13 cellular contexts compared by ENCODE assay signal in the genomic region with DNA sequence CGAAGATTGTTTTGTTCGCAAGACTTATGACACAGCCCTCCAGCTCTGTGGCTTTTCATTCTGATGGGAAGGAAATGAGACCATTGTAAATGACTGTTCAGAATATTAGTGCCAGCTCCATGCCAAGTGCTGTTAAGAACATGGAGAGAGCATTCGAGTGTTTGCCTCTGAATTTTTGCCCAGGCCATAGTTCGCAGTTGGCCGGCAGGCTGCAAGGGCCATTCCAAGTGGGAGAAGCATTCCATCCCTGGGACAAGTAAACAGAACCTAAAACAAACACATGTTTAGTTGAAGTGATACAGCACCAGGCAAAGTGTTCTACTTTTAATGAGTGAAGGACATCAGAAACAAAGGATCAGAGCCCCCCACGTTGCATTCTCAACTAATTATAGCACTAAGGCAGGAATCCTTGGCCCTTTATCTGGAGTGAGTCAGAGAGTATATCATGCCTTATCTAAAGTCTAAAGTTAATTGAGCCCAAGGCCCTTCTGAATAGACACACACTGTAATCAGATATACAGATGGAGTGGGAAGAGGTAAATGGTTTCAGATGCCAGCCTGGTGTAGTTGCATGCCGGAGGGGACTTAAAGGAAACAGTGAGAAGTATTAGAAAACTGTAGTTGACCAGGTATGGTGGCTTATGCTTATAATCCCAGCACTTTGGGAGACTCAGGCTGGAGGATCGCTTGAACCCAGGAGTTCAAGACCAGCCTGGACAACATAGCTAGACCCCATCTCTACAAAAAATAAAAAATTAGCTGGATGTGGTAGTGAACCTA. TPM values are rescaled to one million over a fixed set of nuclear protein-coding genes. Genes with fewer than 3 reads are reported as not detected.
A peak's percentile ranks its signal among the peaks of the same experiment; 100 is the strongest.
DNase-seq lines count a peak whose midpoint lies in the region; ATAC-seq and TF ChIP-seq lines count a peak whose summit lies in the region.
"Had no signal": no experiment of that assay in that cellular context is flagged by ENCODE, and none has a peak within 500 bp of the region (broad histone marks: within the 10 kb centered on the region; RNA-seq: fewer than 3 reads in every experiment).

No MANE protein-coding gene starts in this region.

- ATAC-seq in body of pancreas (peak; percentile 71), lung (ENCODE audit: insufficient read depth, low FRiP score) (peak; percentile 73), gastrocnemius medialis (no peak), HG02642 (IDR thresholded peaks at IDR 0.05; ENCODE audit: poor library complexity, unreplicated experiment) (no peak)
- ATAC-seq: foreskin keratinocyte had no signal

- peak in 1 of 7 experiments; percentile 5 for TF ChIP-seq CTCF in body of pancreas (IDR thresholded peaks at IDR 0.05)
- no peak for TF ChIP-seq CTCF in lung (IDR thresholded peaks at IDR 0.05; ENCODE audit: control extremely low read depth, extremely low read depth)
- no peak for TF ChIP-seq CTCF in gastrocnemius medialis (IDR thresholded peaks at IDR 0.05 in 4 of 5, conservative IDR thresholded peaks at IDR 0.05 in 1 of 5)

- H3K27me3 ChIP-seq in body of pancreas (no peaks in the 10 kb centered on the region), lung (ENCODE audit: control insufficient read depth, insufficient read depth) (no peaks in the 10 kb centered on the region), gastrocnemius medialis (no peaks in the 10 kb centered on the region)
- H3K27me3 ChIP-seq: foreskin keratinocyte had no signal

- no peak overlapping the region for H3K4me3 ChIP-seq in body of pancreas
- H3K4me3 ChIP-seq in lung = no peak overlapping the region
- H3K4me3 ChIP-seq in gastrocnemius medialis = no peak overlapping the region

- peak overlapping the region; percentile 55 to 85 (median 82) for H3K27ac ChIP-seq in body of pancreas
- peak overlapping the region in 1 of 2 donors; percentile 69 for H3K27ac ChIP-seq in lung (ENCODE audit: low read depth in 1 of 2, low read length in 1 of 2)
- no peak overlapping the region for H3K27ac ChIP-seq in gastrocnemius medialis
- H3K27ac ChIP-seq: foreskin keratinocyte had no signal

- peak in 1 of 3 donors; percentile 5 for TF ChIP-seq POLR2A in body of pancreas (IDR thresholded peaks at IDR 0.05)
- TF ChIP-seq POLR2A in gastrocnemius medialis (IDR thresholded peaks at IDR 0.05) = no peak

- DNase-seq in A172 (ENCODE audit: low spot score) (peak; percentile 81), NCI-H2029 treated with DMSO at 0.1 percent for 48 hours (lab: John Stamatoyannopoulos, UW) (peak; percentile 77), body of pancreas (peak in 3 of 4 donors; percentile 48 to 53 (median 52)), lung (ENCODE audit: low spot score) (peak; percentile 80), gastrocnemius medialis (no peak), NCI-H526 (lab: John Stamatoyannopoulos, UW) (no peak)
- DNase-seq in NK-92 treated with Interleukin-12 subunit alpha and Interleukin-12 subunit beta, amount 100 ng/mL, for 24 hours (lab: John Stamatoyannopoulos, UW) = no peak
- DNase-seq: activated CD4-positive, alpha-beta T cell treated with anti-CD3 and anti-CD28 coated beads for 48 hours; activated effector memory CD4-positive, alpha-beta T cell treated with Interleukin-2 at 50 U/mL for 16 hours; foreskin keratinocyte; mesenchymal stem cell; NCI-H2227 treated with DMSO at 0.1 percent for 48 hours had no signal

- H3K36me3 ChIP-seq in body of pancreas (replicated peaks in 1 of 2; ENCODE audit: insufficient read depth in 1 of 2, low read depth in 2 of 2) (no peaks in the 10 kb centered on the region), lung (ENCODE audit: control insufficient read depth in 2 of 2, insufficient read depth in 2 of 2, low read length in 2 of 2) (no peaks in the 10 kb centered on the region), gastrocnemius medialis (no peaks in the 10 kb centered on the region)

- whole genome bisulfite sequencing in body of pancreas, 2 donors = 26 to 29% methylated on average over 8 of the region's 8 CpGs
- whole genome bisulfite sequencing in lung, 2 donors = 31 to 42% methylated on average over 8 of the region's 8 CpGs

- H3K4me1 ChIP-seq in body of pancreas (peaks cover 89% of the 10 kb centered on the region), lung (ENCODE audit: control insufficient read depth in 2 of 2, insufficient read depth in 2 of 2, low read length in 2 of 2) (peaks cover 8 to 14% of the 10 kb centered on the region in 2 donors), gastrocnemius medialis (peaks cover 0 to 6% of the 10 kb centered on the region in 2 donors)
- H3K4me1 ChIP-seq: foreskin keratinocyte had no signal

- intact Hi-C loops in body of pancreas (cut with DNase I) (no loop called here), gastrocnemius medialis (cut with DNase I; ENCODE audit: low total_unique reads) (no loop called here)

- H3K9me3 ChIP-seq in body of pancreas (no peaks in the 10 kb centered on the region), lung (ENCODE audit: control insufficient read depth in 2 of 2, insufficient read depth in 1 of 2, low read length in 1 of 2) (no peaks in the 10 kb centered on the region), gastrocnemius medialis (no peaks in the 10 kb centered on the region)

- in situ Hi-C loops in gastrocnemius medialis (cut with MboI; ENCODE audit: low sequenced_read_pairs in 4 of 4) = no loop called here

RNA-seq across cellular contexts. Expression of a gene that starts 53.3 kb away (rescaled TPM):
- total RNA-seq in A172 (2014; rRNA removed; shearing (Covaris generic)) = 8.1 and 16.8 TPM in 2 replicates
- 100 to 1,000 TPM; 105 to 108 TPM for total RNA-seq in body of pancreas
- total RNA-seq in lung = 100 to 1,000 TPM; 177 to 308 TPM
- 100 to 1,000 TPM in 1 of 2 donors, 10 to 100 TPM in 1; 40.2 to 118 TPM for polyA plus RNA-seq in lung
- total RNA-seq in gastrocnemius medialis = 10 to 100 TPM; 27.4 to 81.5 (median 51.5) TPM

Comparison
In these comparisons a context has a peak if more than half of its experiments do, and no peak if none do; other contexts are left out.
1. DNase-seq: peak in A172 (single experiment), NCI-H2029 treated with DMSO at 0.1 percent for 48 hours (single experiment), body of pancreas (3 of 4) and lung (single experiment); none in gastrocnemius medialis (0 of 2), NK-92 treated with Interleukin-12 subunit alpha and Interleukin-12 subunit beta, amount 100 ng/mL, for 24 hours (single experiment) and NCI-H526 (0 of 2).
2. ATAC-seq: peak in body of pancreas (single experiment) and lung (single experiment); none in gastrocnemius medialis (0 of 2) and HG02642 (single experiment).
3. H3K27ac ChIP-seq: peak in body of pancreas (4 of 4); none in gastrocnemius medialis (0 of 4).